In the genomic region with DNA sequence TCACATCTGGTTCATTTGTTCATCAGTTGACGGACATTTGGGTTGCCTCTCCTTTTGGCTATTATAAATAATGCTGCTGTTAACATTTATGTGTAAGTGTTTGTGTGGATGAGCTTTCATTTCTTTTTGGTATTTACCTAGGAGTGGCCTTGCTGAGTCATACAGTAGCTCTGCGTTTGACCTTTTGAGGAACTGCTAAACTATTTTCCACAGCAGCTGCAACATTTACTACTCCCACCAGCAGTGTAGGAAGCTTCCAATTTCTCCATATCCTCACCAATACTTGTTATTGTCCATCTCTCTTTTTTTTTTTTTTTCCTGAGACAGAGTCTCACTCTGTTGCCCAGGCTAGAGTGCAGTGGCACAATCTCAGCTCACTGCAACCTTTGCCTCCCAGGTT, we compare ENCODE assay signal across 17 cellular contexts. TPM values are rescaled to one million over a fixed set of nuclear protein-coding genes. Genes with fewer than 3 reads are reported as not detected.
DNase-seq lines count a peak whose midpoint lies in the region; ATAC-seq and TF ChIP-seq lines count a peak whose summit lies in the region.
"Had no signal": no experiment of that assay in that cellular context is flagged by ENCODE, and none has a peak within 500 bp of the region (broad histone marks: within the 10 kb centered on the region; RNA-seq: fewer than 3 reads in every experiment).

No MANE protein-coding gene starts in this region.

- no peaks in the 10 kb centered on the region for H3K27me3 Mint-ChIP-seq in Calu3 (ENCODE audit: unreplicated experiment)

- DNase-seq in Calu3, result peak; percentile 32
- peak; percentile 33 for DNase-seq in SW480 (ENCODE audit: low spot score)
- DNase-seq in foreskin keratinocyte, result peak; percentile 14 to 50
- no peak for DNase-seq in retina
- DNase-seq in omental fat pad (ENCODE audit: low spot score), result no peak
- no peak for DNase-seq in ovary
- DNase-seq: BE2C, caudate nucleus, KG1, NCI-H187 treated with DMSO at 0.1 percent for 48 hours, uterus, WERI-Rb-1 had no signal

- H3K4me1 Mint-ChIP-seq in Calu3 (ENCODE audit: low read depth, unreplicated experiment), result peaks cover 22% of the 10 kb centered on the region
- H3K4me1 Mint-ChIP-seq: GM23338 had no signal

- WGBS in ovary, 3 donors, result 34 to 41% (median 40%) methylated on average over 2 of the region's 2 CpGs

- H3K27me3 ChIP-seq in foreskin keratinocyte, result peaks cover 7% of the 10 kb centered on the region
- no peaks in the 10 kb centered on the region for H3K27me3 ChIP-seq in ovary
- H3K27me3 ChIP-seq: hepatocyte, uterus had no signal

- no peak overlapping the region for H3K4me3 Mint-ChIP-seq in Calu3 (ENCODE audit: low read depth, unreplicated experiment)
- H3K4me3 Mint-ChIP-seq: GM23338 had no signal

- H3K9me3 Mint-ChIP-seq in Calu3 (ENCODE audit: low read depth, unreplicated experiment), result no peaks in the 10 kb centered on the region
- H3K9me3 Mint-ChIP-seq: GM23338 had no signal

- CTCF ChIA-PET in Calu3 (lab: Charles Lee), result interaction anchor here (0.7 to 1.0 kb wide), 4 partner anchors 10 to 839 kb away, joined by 3 to 6 read pairs (median 4); no protein-coding TSS in a partner anchor

- no peak for TF ChIP-seq EP300 in ovary (IDR thresholded peaks at IDR 0.05)

- intact Hi-C loops in Calu3 (cut with micrococcal nuclease; ENCODE audit: unreplicated experiment), result no loop called here
- intact Hi-C loops in ovary (cut with DNase I), result no loop called here

- H3K27ac ChIP-seq in foreskin keratinocyte (no peak overlapping the region), ovary (no peak overlapping the region)
- H3K27ac ChIP-seq: hepatocyte, SK-N-MC, uterus, WERI-Rb-1 had no signal

- no TSS peak for BruUV-seq in Calu3 (replicated peaks; lab: Mats Ljungman, UMichigan)

- TF ChIP-seq CTCF in Calu3 (IDR thresholded peaks at IDR 0.05; ENCODE audit: unreplicated experiment) (no peak), foreskin keratinocyte (conservative IDR thresholded peaks at IDR 0.05) (no peak), omental fat pad (IDR thresholded peaks at IDR 0.05) (no peak), ovary (IDR thresholded peaks at IDR 0.05) (no peak)

- ATAC-seq in HG02885 (IDR thresholded peaks at IDR 0.05; ENCODE audit: poor library complexity, unreplicated experiment) (peak; percentile 39), foreskin keratinocyte (peak; percentile 39), GM18517 (IDR thresholded peaks at IDR 0.05; ENCODE audit: unreplicated experiment) (no peak), omental fat pad (ENCODE audit: low FRiP score) (no peak)
- ATAC-seq: GM23338 had no signal

- no peaks in the 10 kb centered on the region for H3K9me3 ChIP-seq in ovary
- H3K9me3 ChIP-seq: BE2C, uterus had no signal

- H3K4me1 ChIP-seq in foreskin keratinocyte (no peaks in the 10 kb centered on the region), ovary (ENCODE audit: insufficient read depth) (no peaks in the 10 kb centered on the region)
- H3K4me1 ChIP-seq: uterus had no signal

- peak overlapping the region; percentile 56 for H3K27ac Mint-ChIP-seq in Calu3 (ENCODE audit: unreplicated experiment)
- H3K27ac Mint-ChIP-seq: GM23338 had no signal

- H3K36me3 ChIP-seq in ovary, result no peaks in the 10 kb centered on the region
- H3K36me3 ChIP-seq: BE2C, uterus, WERI-Rb-1 had no signal

- H3K36me3 Mint-ChIP-seq in Calu3 (ENCODE audit: insufficient read depth, unreplicated experiment), result peaks cover 8% of the 10 kb centered on the region

- H3K4me3 ChIP-seq in ovary, result no peak overlapping the region
- H3K4me3 ChIP-seq: GM23338, hepatocyte, SK-N-MC, uterus had no signal

- TF ChIP-seq POLR2A in ovary (IDR thresholded peaks at IDR 0.05), result no peak

RNA-seq across cellular contexts. Expression of gene PLCG2, which starts 20.7 kb away (rescaled TPM):
- total RNA-seq in Calu3 (2022), result 3.4 and 13.7 TPM in 2 replicates
- total RNA-seq in foreskin keratinocyte, result 1.8 and 2.2 TPM in 2 replicates
- polyA plus RNA-seq in foreskin keratinocyte, result 0.72 and 0.87 TPM in 2 replicates
- 10 to 100 TPM in 3 of 4 donors, 1 to 10 TPM in 1; 8.3 to 59.6 (median 19.9) TPM for total RNA-seq in omental fat pad
- total RNA-seq in ovary, result 10 to 100 TPM in 1 of 7 donors, 1 to 10 TPM in 6; 3.6 to 16.4 (median 5.6) TPM
- 10 to 100 TPM in 1 of 2 donors, 1 to 10 TPM in 1; 3.3 to 11.8 TPM for polyA plus RNA-seq in ovary

Comparison
In these comparisons a context has a peak if more than half of its experiments do, and no peak if none do; other contexts are left out.
1. DNase-seq: peak in Calu3 (single experiment), SW480 (single experiment) and foreskin keratinocyte (2 of 2); none in retina (single experiment), omental fat pad (single experiment) and ovary (0 of 5).
2. ATAC-seq: peak in HG02885 (single experiment) and foreskin keratinocyte (single experiment); none in GM18517 (single experiment) and omental fat pad (single experiment).